ENCODE assay signal across 23 cellular contexts in the genomic region with DNA sequence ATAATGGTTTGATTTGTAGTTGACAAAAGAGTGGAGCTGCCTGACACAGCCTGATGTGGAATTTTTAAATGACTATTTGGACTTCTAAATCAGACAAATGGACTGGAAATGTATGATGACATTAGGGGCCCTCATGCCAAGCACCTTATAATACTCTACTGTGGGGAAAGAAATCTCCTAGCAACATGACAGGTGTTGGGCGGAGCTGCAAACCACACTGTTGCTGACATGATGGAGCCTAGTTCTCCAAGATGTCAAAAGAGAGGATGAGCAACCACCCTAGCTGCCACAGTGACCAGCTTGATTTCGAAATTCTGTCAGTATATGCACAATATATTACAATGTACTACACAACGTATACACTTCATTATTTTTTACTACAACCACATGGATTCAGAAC.
DNase-seq lines count a peak whose midpoint lies in the region; ATAC-seq, FAIRE-seq and TF ChIP-seq lines count a peak whose summit lies in the region.
"Had no signal": no experiment of that assay in that cellular context is flagged by ENCODE, and none has a peak within 500 bp of the region (broad histone marks: within the 10 kb centered on the region; RNA-seq: fewer than 3 reads in every experiment).

No MANE protein-coding gene starts in this region.

- intact Hi-C loops in pancreas (cut with DNase I) = no loop called here

- in situ Hi-C loops in brain microvascular endothelial cell (cut with HindIII; ENCODE audit: low pct_ligation_motif_present, low sequenced_read_pairs) (no loop called here), G401 (cut with HindIII; ENCODE audit: low sequenced_read_pairs) (no loop called here)

- no peak overlapping the region for H3K27ac ChIP-seq in pancreas
- H3K27ac ChIP-seq in brain microvascular endothelial cell = no peak overlapping the region
- H3K27ac ChIP-seq: BLaER1, SJSA1 had no signal

- H3K4me3 ChIP-seq in NB4 (ENCODE audit: low read depth, low read length) (no peak overlapping the region), pancreas (no peak overlapping the region), brain microvascular endothelial cell (ENCODE audit: low read depth, low read length) (no peak overlapping the region)
- H3K4me3 ChIP-seq: BLaER1, dorsolateral prefrontal cortex, SJSA1 had no signal

- H3K27me3 ChIP-seq in pancreas (no peaks in the 10 kb centered on the region), brain microvascular endothelial cell (replicated peaks) (no peaks in the 10 kb centered on the region)
- H3K27me3 ChIP-seq: BLaER1, dorsolateral prefrontal cortex, SJSA1 had no signal

- FAIRE-seq in pancreas (lab: Jason Lieb, UNC) = no peak
- FAIRE-seq: endothelial cell of umbilical vein, small intestine, urothelium cell line had no signal

- peaks cover 0 to 9% (median 4%) of the 10 kb centered on the region in 3 donors for H3K4me1 ChIP-seq in pancreas

- no peak for TF ChIP-seq POLR2A in NB4 (IDR thresholded peaks at IDR 0.05; ENCODE audit: extremely low read depth, insufficient read length)

- DNase-seq in NCI-H2171 treated with DMSO at 0.1 percent for 48 hours (lab: John Stamatoyannopoulos, UW) (peak; percentile 30), NCI-H2171 (lab: John Stamatoyannopoulos, UW) (no peak), NB4 (ENCODE audit: low read depth) (peak; percentile 7), amniotic epithelial cell (ENCODE audit: low read depth) (peak; percentile 21), pancreas (no peak), brain microvascular endothelial cell (no peak), activated gamma-delta T cell (lab: John Stamatoyannopoulos, UW) (no peak), G401 (ENCODE audit: low spot score) (no peak)
- DNase-seq: activated CD4-positive, alpha-beta T cell treated with anti-CD3 and anti-CD28 coated beads for 4 hours; activated naive CD4-positive, alpha-beta T cell treated with anti-CD3 and anti-CD28 coated beads, Interleukin-2, amount 50 U/mL, for 16 hours; activated T-cell treated with anti-CD3 and anti-CD28 coated beads, Interleukin-2, amount 50 U/mL, for 4 hours; anterior cingulate cortex; Calu3; dorsolateral prefrontal cortex; immature natural killer cell; NCI-H510A treated with DMSO at 0.1 percent for 48 hours; small intestine; stimulated activated CD4-positive, alpha-beta T cell treated with anti-CD3 and anti-CD28 coated beads, Interleukin-2, amount 100 ng/mL, for 24 hours had no signal

- no peaks in the 10 kb centered on the region for H3K9me3 ChIP-seq in pancreas
- H3K9me3 ChIP-seq: SJSA1 had no signal

- H3K36me3 ChIP-seq in pancreas (no peaks in the 10 kb centered on the region), brain microvascular endothelial cell (replicated peaks) (no peaks in the 10 kb centered on the region)

- peak in 3 of 4 donors; percentile 20 to 77 (median 58) for ATAC-seq in pancreas
- ATAC-seq: activated T-cell treated with anti-CD3 and anti-CD28 coated beads, Interleukin-2, amount 50 U/mL, for 4 hours; stimulated activated effector memory CD8-positive, alpha-beta T cell treated with anti-CD3 and anti-CD28 coated beads, Interleukin-12 subunit alpha, Interleukin-12 subunit beta, amount 100 ng/mL, for 72 hours had no signal

- TF ChIP-seq CTCF in NB4 (IDR thresholded peaks at IDR 0.05; ENCODE audit: low read depth, low read length) (no peak), pancreas (IDR thresholded peaks at IDR 0.05) (no peak), brain microvascular endothelial cell (IDR thresholded peaks at IDR 0.05; ENCODE audit: low read depth, low read length, missing control alignments) (no peak)

- 87 to 92% methylated on average over 3 of the region's 3 CpGs for WGBS in pancreas, 2 donors

Comparison
In these comparisons a context has a peak if more than half of its experiments do, and no peak if none do; other contexts are left out.
1. DNase-seq: peak in NCI-H2171 treated with DMSO at 0.1 percent for 48 hours (single experiment), NB4 (single experiment) and amniotic epithelial cell (single experiment); none in NCI-H2171 (single experiment), pancreas (0 of 6), brain microvascular endothelial cell (single experiment), activated gamma-delta T cell (single experiment) and G401 (single experiment).